In genomic region chrX:15151267-15152196, GRCh38 we compare ENCODE assay signal across 9 cellular contexts.
A peak's percentile ranks its signal among the peaks of the same experiment; 100 is the strongest.
DNase-seq lines count a peak whose midpoint lies in the region; ATAC-seq, FAIRE-seq and TF ChIP-seq lines count a peak whose summit lies in the region.
"Had no signal": no experiment of that assay in that cellular context is flagged by ENCODE, and none has a peak within 500 bp of the region (broad histone marks: within the 10 kb centered on the region; RNA-seq: fewer than 3 reads in every experiment).

No MANE protein-coding gene starts in this region.

- RAD21 ChIA-PET in HCT116 (lab: Charles Lee; ENCODE audit: low non-redundant PET in 1 of 2, low total read pairs in 2 of 2, uncharacterized antibody in 2 of 2, unreplicated experiment in 2 of 2) = no interaction called here

- H3K9me2 ChIP-seq in HCT116 (ENCODE audit: insufficient read depth) = no peaks in the 10 kb centered on the region

- peak overlapping the region; percentile 14; the same call in 1 of the 2 replicates for H3K4me2 ChIP-seq in HCT116 (ENCODE audit: low read length)

- H2AFZ ChIP-seq in HCT116 (ENCODE audit: low read depth, low read length, poor library complexity, severe bottlenecking) = no peak overlapping the region

- H3K9ac ChIP-seq in HCT116 (ENCODE audit: low read length) = no peak overlapping the region

- H3K27ac ChIP-seq in HCT116 (ENCODE audit: low read depth, low read length) = no peak overlapping the region
- H3K27ac ChIP-seq: neutrophil had no signal

- H3K27me3 ChIP-seq in HCT116 (ENCODE audit: insufficient read depth, low read length) = no peaks in the 10 kb centered on the region
- H3K27me3 ChIP-seq: neutrophil had no signal

- H3K9me3 ChIP-seq in HCT116 (ENCODE audit: control insufficient read depth in 1 of 2, insufficient read depth in 1 of 2, low read depth in 1 of 2, low read length in 2 of 2) (no peaks in the 10 kb centered on the region), T-helper 17 cell (ENCODE audit: control insufficient read depth, low read length, poor library complexity, severe bottlenecking) (no peaks in the 10 kb centered on the region)
- H3K9me3 ChIP-seq: neutrophil had no signal

- peak overlapping the region; percentile 16 for H3K27ac Mint-ChIP-seq in T-helper 17 cell

- H3K36me3 Mint-ChIP-seq in T-helper 17 cell (ENCODE audit: low read depth) = peaks cover 2% of the 10 kb centered on the region

- peaks cover 0 to 8% of the 10 kb centered on the region in 2 experiments; a peak in 1 of 4 replicates for H3K4me1 ChIP-seq in HCT116 (ENCODE audit: control insufficient read depth in 1 of 2, insufficient read depth in 2 of 2, low read length in 2 of 2)

- TF ChIP-seq CTCF in HCT116 (IDR thresholded peaks at IDR 0.05 in 2 of 3, conservative IDR thresholded peaks at IDR 0.05 in 1 of 3; ENCODE audit: borderline replicate concordance in 1 of 3, insufficient read depth in 1 of 3, low read depth in 2 of 3, low read length in 2 of 3) = no peak

- ATAC-seq in HCT116 = no peak
- peak; percentile 57 for ATAC-seq in T-helper 17 cell

- no peaks in the 10 kb centered on the region for H3K36me3 ChIP-seq in HCT116 (ENCODE audit: control insufficient read depth in 1 of 2, insufficient read depth in 2 of 2, low read length in 2 of 2)
- H3K36me3 ChIP-seq: neutrophil had no signal

- FAIRE-seq in GM18507 (lab: Jason Lieb, UNC) = peak; percentile 90

- peaks cover 25% of the 10 kb centered on the region for H3K4me1 Mint-ChIP-seq in T-helper 17 cell

- no peaks in the 10 kb centered on the region for H3K79me2 ChIP-seq in HCT116 (ENCODE audit: insufficient read depth, low read length)

- TF ChIP-seq POLR2A in HCT116 (IDR thresholded peaks at IDR 0.05; ENCODE audit: borderline replicate concordance, extremely low read depth, insufficient read depth, insufficient read length) = no peak

- no peaks in the 10 kb centered on the region for H4K20me1 ChIP-seq in HCT116 (ENCODE audit: insufficient read depth)

- intact Hi-C loops in HCT116 (cut with micrococcal nuclease) = no loop called here

- H3K4me3 ChIP-seq in HCT116 (replicated peaks in 1 of 2; ENCODE audit: low read depth in 1 of 2, low read length in 2 of 2) = no peak overlapping the region

- H3K4me3 Mint-ChIP-seq in T-helper 17 cell = no peak overlapping the region

- POLR2A ChIA-PET in HCT116 (lab: Charles Lee) = no interaction called here

- DNase-seq in GM18507 (ENCODE audit: extremely low spot score, insufficient read length, low read depth) (no peak), HCT116 (ENCODE audit: low read depth, low spot score) (no peak), T-helper 17 cell (no peak), kidney tubule cell (ENCODE audit: low spot score) (peak; percentile 55), GM03348 (ENCODE audit: low spot score) (no peak), putamen (ENCODE audit: low spot score) (no peak), kidney glomerular epithelial cell (lab: John Stamatoyannopoulos, UW) (no peak), hippocampal formation (lab: John Stamatoyannopoulos, UW) (no peak)

- no peaks in the 10 kb centered on the region for H3K27me3 Mint-ChIP-seq in T-helper 17 cell

- no TSS peak for BruUV-seq in HCT116 (replicated peaks; lab: Mats Ljungman, UMichigan)

- TF ChIP-seq RAD21 in HCT116 (IDR thresholded peaks at IDR 0.05; ENCODE audit: low read depth) = no peak

- CTCF ChIA-PET in HCT116 (lab: Charles Lee) = no interaction called here

TF ChIP-seq in HCT116, 20 proteins besides CTCF, POLR2A, EP300 and RAD21:
- TF ChIP-seq ATF3 (IDR thresholded peaks at IDR 0.05) (no peak), EZH2phosphoT487 (IDR thresholded peaks at IDR 0.05; ENCODE audit: borderline replicate concordance) (no peak), ZNF274 (IDR thresholded peaks at IDR 0.05; ENCODE audit: low read depth, low read length) (no peak), SIN3A (IDR thresholded peaks at IDR 0.05; ENCODE audit: low read depth) (no peak), EGR1 (IDR thresholded peaks at IDR 0.05; ENCODE audit: low read depth) (no peak), SP1 (IDR thresholded peaks at IDR 0.05; ENCODE audit: low read depth) (no peak), ZFX (IDR thresholded peaks at IDR 0.05) (no peak), REST (IDR thresholded peaks at IDR 0.05; ENCODE audit: low read depth) (no peak), MAX (IDR thresholded peaks at IDR 0.05) (no peak), JUND (IDR thresholded peaks at IDR 0.05) (no peak), FOSL1 (IDR thresholded peaks at IDR 0.05; ENCODE audit: low read depth) (no peak)
